ENCODE assay signal across 15 cellular contexts in the genomic region with DNA sequence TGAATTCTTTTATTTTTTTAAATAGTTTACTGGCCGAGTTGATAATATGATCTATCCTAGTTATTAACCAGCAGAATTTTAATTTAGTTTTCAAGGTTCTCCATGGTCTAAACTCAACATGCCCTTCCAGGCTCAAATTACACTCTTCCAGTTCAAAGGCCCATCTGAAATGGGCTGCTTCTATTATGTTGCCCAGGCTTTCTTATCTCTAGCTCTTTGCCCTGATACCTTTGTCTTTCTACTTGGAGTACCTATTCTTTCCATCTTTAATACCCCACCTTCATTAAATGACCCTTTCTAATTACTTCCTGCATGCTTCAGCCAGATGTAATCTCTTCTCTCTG.
"Had no signal": no experiment of that assay in that cellular context is flagged by ENCODE, and none has a peak within 500 bp of the region (broad histone marks: within the 10 kb centered on the region; RNA-seq: fewer than 3 reads in every experiment).

No MANE protein-coding gene starts in this region.

- H3K9me3 ChIP-seq: lower lobe of right lung, transverse colon had no signal

- H3K27me3 Mint-ChIP-seq: activated CD4-positive, alpha-beta memory T cell treated with anti-CD3 and anti-CD28 coated beads for 36 hours; effector memory CD8-positive, alpha-beta T cell; naive thymus-derived CD4-positive, alpha-beta T cell had no signal

- H3K4me1 ChIP-seq: lower lobe of right lung, transverse colon had no signal

- H3K4me3 ChIP-seq: lower lobe of right lung, transverse colon had no signal

- H3K27me3 ChIP-seq: transverse colon had no signal

- H3K4me1 Mint-ChIP-seq: naive thymus-derived CD4-positive, alpha-beta T cell had no signal

- DNase-seq: activated CD4-positive, alpha-beta memory T cell treated with anti-CD3 and anti-CD28 coated beads for 36 hours; activated CD4-positive, alpha-beta T cell treated with anti-CD3 and anti-CD28 coated beads for 1 hour; activated effector memory CD4-positive, alpha-beta T cell treated with anti-CD3 and anti-CD28 coated beads, Interleukin-2, amount 50 U/mL, for 16 hours; activated T-cell treated with anti-CD3 and anti-CD28 coated beads, Interleukin-2, amount 50 U/mL, for 4 hours; effector memory CD8-positive, alpha-beta T cell; hippocampal formation; lower lobe of right lung; naive thymus-derived CD4-positive, alpha-beta T cell; posterior cingulate gyrus; right cardiac atrium; stimulated activated naive CD4-positive, alpha-beta T cell; substantia nigra; transverse colon had no signal

- H3K36me3 Mint-ChIP-seq: activated CD4-positive, alpha-beta memory T cell treated with anti-CD3 and anti-CD28 coated beads for 36 hours; activated naive CD4-positive, alpha-beta T cell treated with anti-CD3 and anti-CD28 coated beads, Interleukin-2, amount 50 U/mL, for 72 hours; brain; naive thymus-derived CD4-positive, alpha-beta T cell had no signal

- H3K4me3 Mint-ChIP-seq: activated CD4-positive, alpha-beta memory T cell treated with anti-CD3 and anti-CD28 coated beads for 36 hours; activated T-cell treated with anti-CD3 and anti-CD28 coated beads, Interleukin-2, amount 50 U/mL, for 4 hours; effector memory CD8-positive, alpha-beta T cell; naive thymus-derived CD4-positive, alpha-beta T cell had no signal

- H3K27ac Mint-ChIP-seq: activated CD4-positive, alpha-beta memory T cell treated with anti-CD3 and anti-CD28 coated beads for 36 hours; activated naive CD4-positive, alpha-beta T cell treated with anti-CD3 and anti-CD28 coated beads, Interleukin-2, amount 50 U/mL, for 72 hours; effector memory CD8-positive, alpha-beta T cell; naive thymus-derived CD4-positive, alpha-beta T cell had no signal

- H3K36me3 ChIP-seq: lower lobe of right lung, transverse colon had no signal

- H3K27ac ChIP-seq: lower lobe of right lung, transverse colon had no signal
